13 cellular contexts compared by ENCODE assay signal in genomic region chr15:70248116-70249025, GRCh38.
A peak's percentile ranks its signal among the peaks of the same experiment; 100 is the strongest.
DNase-seq lines count a peak whose midpoint lies in the region; ATAC-seq and TF ChIP-seq lines count a peak whose summit lies in the region.
"Had no signal": no experiment of that assay in that cellular context is flagged by ENCODE, and none has a peak within 500 bp of the region (broad histone marks: within the 10 kb centered on the region; RNA-seq: fewer than 3 reads in every experiment).

No MANE protein-coding gene starts in this region.

- H3K4me2 ChIP-seq in BLaER1 (peak overlapping the region; percentile 63), GM23338 (no peak overlapping the region), OCI-LY3 (ENCODE audit: low read length) (peak overlapping the region; percentile 55)

- TF ChIP-seq CTCF in GM23338 (conservative IDR thresholded peaks at IDR 0.05; ENCODE audit: low read depth in 2 of 2) (no peak), OCI-LY3 (IDR thresholded peaks at IDR 0.05; ENCODE audit: low read depth, low read length) (no peak)

- H2AFZ ChIP-seq in GM23338 (peak overlapping the region; percentile 7; the same call in 1 of the 2 replicates), OCI-LY3 (ENCODE audit: low read depth, low read length) (no peak overlapping the region)

- H4K20me1 ChIP-seq in BLaER1, result peaks cover 34% of the 10 kb centered on the region; the same call in 1 of the 2 replicates
- H4K20me1 ChIP-seq in GM23338 (replicated peaks; ENCODE audit: insufficient read depth), result no peaks in the 10 kb centered on the region
- H4K20me1 ChIP-seq in OCI-LY3 (ENCODE audit: insufficient read depth, low read length), result no peaks in the 10 kb centered on the region

- H3K79me2 ChIP-seq in GM23338 (replicated peaks; ENCODE audit: insufficient read depth) (no peaks in the 10 kb centered on the region), OCI-LY3 (ENCODE audit: low read length) (no peaks in the 10 kb centered on the region)

- peaks cover 6% of the 10 kb centered on the region for H3K27me3 Mint-ChIP-seq in GM23338 (ENCODE audit: insufficient read depth, low read depth, poor library complexity)

- peaks cover 69% of the 10 kb centered on the region for H3K4me1 ChIP-seq in BLaER1
- H3K4me1 ChIP-seq in GM23338 (ENCODE audit: insufficient read depth), result peaks cover 3% of the 10 kb centered on the region; the same call in 1 of the 2 replicates
- H3K4me1 ChIP-seq in OCI-LY3 (ENCODE audit: low read length), result peaks cover 71% of the 10 kb centered on the region

- H3K36me3 ChIP-seq in BLaER1 (no peaks in the 10 kb centered on the region), GM23338 (ENCODE audit: insufficient read depth) (no peaks in the 10 kb centered on the region), OCI-LY3 (replicated peaks; ENCODE audit: low read depth, low read length) (no peaks in the 10 kb centered on the region)
- H3K36me3 ChIP-seq: esophagus squamous epithelium, tibial artery had no signal

- no peaks in the 10 kb centered on the region for H3K36me3 Mint-ChIP-seq in GM23338 (ENCODE audit: low read depth)

- H3K9me3 ChIP-seq in BLaER1, result no peaks in the 10 kb centered on the region
- H3K9me3 ChIP-seq in OCI-LY3 (ENCODE audit: insufficient read depth, low read length), result no peaks in the 10 kb centered on the region
- H3K9me3 ChIP-seq: esophagus squamous epithelium, tibial artery had no signal

- TF ChIP-seq POLR2A in GM18505 (IDR thresholded peaks at IDR 0.05; ENCODE audit: borderline replicate concordance, extremely low read depth, insufficient read depth, insufficient read length), result no peak

- ATAC-seq in GM23338, result peak; percentile 79
- ATAC-seq in GM18870 (IDR thresholded peaks at IDR 0.05; ENCODE audit: unreplicated experiment), result no peak
- ATAC-seq in GM18505 (IDR thresholded peaks at IDR 0.05; ENCODE audit: unreplicated experiment), result no peak

- H3K9me2 ChIP-seq in GM23338 (ENCODE audit: insufficient read depth), result no peaks in the 10 kb centered on the region

- H3K4me3 ChIP-seq in BLaER1, result no peak overlapping the region
- no peak overlapping the region for H3K4me3 ChIP-seq in GM23338
- peak overlapping the region; percentile 15; the same call in 1 of the 2 replicates for H3K4me3 ChIP-seq in OCI-LY3 (ENCODE audit: low read length)
- H3K4me3 ChIP-seq: esophagus squamous epithelium, tibial artery had no signal

- no peak overlapping the region for H3K9ac ChIP-seq in BLaER1
- H3K9ac ChIP-seq in OCI-LY3 (ENCODE audit: low read length), result peak overlapping the region; percentile 71

- no peak overlapping the region for H3K27ac Mint-ChIP-seq in GM23338

- no peaks in the 10 kb centered on the region for H3K9me3 Mint-ChIP-seq in GM23338

- peak; percentile 76 for DNase-seq in GM23338 (ENCODE audit: low spot score)
- peak; percentile 81 for DNase-seq in iPS-NIHi11 (ENCODE audit: low spot score)
- DNase-seq in RKO (ENCODE audit: low spot score), result no peak
- no peak for DNase-seq in caudate nucleus (lab: John Stamatoyannopoulos, UW)
- DNase-seq: Calu3; esophagus squamous epithelium; occipital lobe; stimulated activated CD4-positive, alpha-beta T cell treated with anti-CD3 and anti-CD28 coated beads, Interleukin-4, amount 100 ng/mL, for 4 hours had no signal

- H3K27me3 ChIP-seq in BLaER1 (peaks cover 7% of the 10 kb centered on the region; the same call in 1 of the 2 replicates), GM23338 (ENCODE audit: insufficient read depth) (no peaks in the 10 kb centered on the region), OCI-LY3 (ENCODE audit: low read depth, low read length) (no peaks in the 10 kb centered on the region)
- H3K27me3 ChIP-seq: esophagus squamous epithelium, tibial artery had no signal

- no peaks in the 10 kb centered on the region for H3F3A ChIP-seq in GM23338 (replicated peaks; ENCODE audit: low read depth)

- H3K4me3 Mint-ChIP-seq in GM23338, result no peak overlapping the region; the same call in 2 of the 3 replicates

- H3K27ac ChIP-seq in BLaER1 (no peak overlapping the region), GM23338 (ENCODE audit: low read depth) (no peak overlapping the region), OCI-LY3 (ENCODE audit: low read length) (peak overlapping the region; percentile 95), caudate nucleus (ENCODE audit: low read depth, low read length) (no peak overlapping the region)
- H3K27ac ChIP-seq: esophagus squamous epithelium, tibial artery had no signal

- peaks cover 26% of the 10 kb centered on the region for H3K4me1 Mint-ChIP-seq in GM23338

TF ChIP-seq in GM23338, 12 proteins besides CTCF, POLR2A, EP300 and RAD21 (continues in another document):
- TF ChIP-seq POLR2AphosphoS5 (IDR thresholded peaks at IDR 0.05; ENCODE audit: low read depth), result no peak
- no peak for TF ChIP-seq EZH2 (IDR thresholded peaks at IDR 0.05; ENCODE audit: low read depth, unreplicated experiment)
- TF ChIP-seq REST (IDR thresholded peaks at IDR 0.05; ENCODE audit: unreplicated experiment), result no peak
- TF ChIP-seq JUNB (IDR thresholded peaks at IDR 0.05; ENCODE audit: unreplicated experiment), result no peak
- no peak for TF ChIP-seq CREB1 (CRISPR knock-in tag; IDR thresholded peaks at IDR 0.05; ENCODE audit: low read depth)
- no peak for TF ChIP-seq ZNF331 (CRISPR knock-in tag; IDR thresholded peaks at IDR 0.05; ENCODE audit: low read depth)
- no peak for TF ChIP-seq STAT1 (IDR thresholded peaks at IDR 0.05; ENCODE audit: unreplicated experiment)

Comparison
In these comparisons a context has a peak if more than half of its experiments do, and no peak if none do; other contexts are left out.
1. DNase-seq: peak in GM23338 (single experiment) and iPS-NIHi11 (single experiment); none in RKO (single experiment) and caudate nucleus (0 of 61).